ENCODE assay signal across 29 cellular contexts in the genomic region with DNA sequence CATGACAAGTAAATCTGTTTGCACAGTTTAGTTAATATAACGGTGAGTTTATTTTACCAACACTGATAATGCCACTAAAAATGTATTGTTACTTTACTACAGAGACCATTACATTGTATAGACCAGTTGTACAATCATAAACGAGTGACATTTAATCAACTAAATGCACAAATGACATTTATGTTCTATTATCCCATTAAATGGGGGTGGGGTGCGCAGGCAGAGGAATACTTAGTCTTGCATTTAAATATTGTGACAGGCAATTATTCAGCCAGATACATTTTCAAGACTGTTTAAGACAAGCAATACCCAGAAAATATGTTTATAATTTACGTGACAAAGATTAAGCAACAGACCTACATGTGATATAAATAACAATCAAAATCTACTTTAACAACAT.
"Had no signal": no experiment of that assay in that cellular context is flagged by ENCODE, and none has a peak within 500 bp of the region (broad histone marks: within the 10 kb centered on the region; RNA-seq: fewer than 3 reads in every experiment).

No MANE protein-coding gene starts in this region.

- FAIRE-seq: small intestine had no signal

- H3K4me3 ChIP-seq: neural progenitor cell, ovary, psoas muscle, right lobe of liver, sigmoid colon, suprapubic skin, testis, tibial artery, transverse colon, upper lobe of right lung, uterus had no signal

- H3K9me3 Mint-ChIP-seq: natural killer cell, nephron, neural progenitor cell, type B pancreatic cell had no signal

- H3K27me3 ChIP-seq: neural progenitor cell, ovary, right lobe of liver, sigmoid colon, suprapubic skin, testis, tibial artery, transverse colon, upper lobe of right lung, uterus had no signal

- H3K4me3 Mint-ChIP-seq: natural killer cell; nephron; neural progenitor cell; stimulated activated effector memory CD8-positive, alpha-beta T cell treated with anti-CD3 and anti-CD28 coated beads, Interleukin-12 subunit alpha, Interleukin-12 subunit beta, amount 100 ng/mL, for 72 hours; stimulated activated naive CD8-positive, alpha-beta T cell treated with anti-CD3 and anti-CD28 coated beads, Interleukin-15, amount 100 ng/mL, for 72 hours; type B pancreatic cell had no signal

- H3K9me3 ChIP-seq: ovary, psoas muscle, right lobe of liver, sigmoid colon, suprapubic skin, testis, tibial artery, transverse colon, upper lobe of right lung, uterus had no signal

- H3K4me2 ChIP-seq: neural progenitor cell had no signal

- H3K27ac ChIP-seq: neural progenitor cell, ovary, parathyroid adenoma, psoas muscle, right lobe of liver, sigmoid colon, suprapubic skin, testis, tibial artery, transverse colon, upper lobe of right lung, uterus had no signal

- H2AFZ ChIP-seq: neural progenitor cell, parathyroid adenoma had no signal

- H3K27ac Mint-ChIP-seq: natural killer cell; nephron; neural progenitor cell; progenitor cell of endocrine pancreas; stimulated activated effector memory CD8-positive, alpha-beta T cell treated with anti-CD3 and anti-CD28 coated beads, Interleukin-12 subunit alpha, Interleukin-12 subunit beta, amount 100 ng/mL, for 72 hours; stimulated activated naive CD8-positive, alpha-beta T cell treated with anti-CD3 and anti-CD28 coated beads, Interleukin-15, amount 100 ng/mL, for 72 hours; type B pancreatic cell had no signal

- H3K4me1 Mint-ChIP-seq: natural killer cell; nephron; neural progenitor cell; stimulated activated naive CD8-positive, alpha-beta T cell treated with anti-CD3 and anti-CD28 coated beads, Interleukin-15, amount 100 ng/mL, for 72 hours had no signal

- H3K9ac ChIP-seq: neural progenitor cell, parathyroid adenoma had no signal

- H3K36me3 ChIP-seq: neural progenitor cell, ovary, right lobe of liver, uterus had no signal

- H3K27me3 Mint-ChIP-seq: progenitor cell of endocrine pancreas; stimulated activated naive CD8-positive, alpha-beta T cell treated with anti-CD3 and anti-CD28 coated beads, Interleukin-15, amount 100 ng/mL, for 72 hours; type B pancreatic cell had no signal

- H3K4me1 ChIP-seq: neural progenitor cell, parathyroid adenoma, psoas muscle, right lobe of liver, sigmoid colon, suprapubic skin, testis, tibial artery, transverse colon, upper lobe of right lung, uterus had no signal

- ATAC-seq: natural killer cell; psoas muscle; right cardiac atrium; right lobe of liver; stimulated activated effector memory CD8-positive, alpha-beta T cell treated with anti-CD3 and anti-CD28 coated beads, Interleukin-12 subunit alpha, Interleukin-12 subunit beta, amount 100 ng/mL, for 72 hours; stimulated activated naive CD8-positive, alpha-beta T cell treated with anti-CD3 and anti-CD28 coated beads, Interleukin-15, amount 100 ng/mL, for 72 hours; stimulated activated naive CD8-positive, alpha-beta T cell treated with anti-CD3 and anti-CD28 coated beads, Interleukin-15, Interleukin-2, amounts not matched to agents 100 U/mL and 50 U/mL, for 24 hours; upper lobe of right lung had no signal

- DNase-seq: natural killer cell; occipital lobe; ovary; posterior cingulate gyrus; psoas muscle; right cardiac atrium; right lobe of liver; sigmoid colon; small intestine; stimulated activated CD4-positive, alpha-beta T cell treated with anti-CD3 and anti-CD28 coated beads, Interleukin-15, amount 100 ng/mL, for 24 hours; stimulated activated CD4-positive, alpha-beta T cell treated with anti-CD3 and anti-CD28 coated beads, Interleukin-2, amount 100 ng/mL, for 24 hours; stimulated activated CD4-positive, alpha-beta T cell treated with anti-CD3 and anti-CD28 coated beads, Interleukin-2, amount 100 ng/mL, for 48 hours; stimulated activated CD4-positive, alpha-beta T cell treated with anti-CD3 and anti-CD28 coated beads, Interleukin-4, amount 100 ng/mL, for 24 hours; stimulated activated naive CD4-positive, alpha-beta T cell; stimulated activated naive CD8-positive, alpha-beta T cell treated with anti-CD3 and anti-CD28 coated beads, Interleukin-15, amount 100 ng/mL, for 72 hours; stimulated activated naive CD8-positive, alpha-beta T cell treated with anti-CD3 and anti-CD28 coated beads, Interleukin-15, Interleukin-2, amounts not matched to agents 100 U/mL and 50 U/mL, for 24 hours; substantia nigra; testis; tibial artery; transverse colon; upper lobe of right lung; uterus had no signal
